Comparison of ENCODE assay signal across 17 cellular contexts in the genomic region with DNA sequence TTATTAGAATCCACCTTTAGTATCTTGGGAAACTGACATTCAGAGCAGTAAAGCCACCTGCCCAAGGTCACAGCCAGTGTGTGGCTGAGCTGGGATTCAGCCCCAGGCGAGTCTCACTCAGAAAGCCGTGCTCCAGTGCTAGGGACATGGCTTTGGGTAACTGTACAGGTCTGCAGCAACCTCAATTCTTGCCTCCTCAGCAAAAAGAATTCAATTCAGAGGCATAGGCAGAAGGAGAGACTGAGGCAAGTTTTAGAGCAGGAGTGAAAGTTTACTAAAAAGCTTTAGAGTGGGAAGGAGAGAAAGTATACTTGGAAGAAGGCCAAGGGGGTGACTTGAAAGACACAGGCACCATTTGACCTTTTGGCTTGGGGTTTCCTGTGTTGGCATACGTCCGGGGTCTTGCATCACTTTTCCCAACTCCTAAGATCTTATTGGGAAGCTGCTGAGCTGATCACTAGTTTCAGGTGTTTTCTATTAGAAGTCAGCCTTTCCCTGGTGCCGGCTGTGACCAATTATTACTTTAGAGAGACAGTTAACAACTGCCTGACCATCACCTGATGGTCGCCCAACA.
DNase-seq lines count a peak whose midpoint lies in the region; ATAC-seq, FAIRE-seq and TF ChIP-seq lines count a peak whose summit lies in the region.
"Had no signal": no experiment of that assay in that cellular context is flagged by ENCODE, and none has a peak within 500 bp of the region (broad histone marks: within the 10 kb centered on the region; RNA-seq: fewer than 3 reads in every experiment).

No MANE protein-coding gene starts in this region.

- no peak overlapping the region for H4K91ac ChIP-seq in trophoblast cell (ENCODE audit: low read depth, low read length)

- ATAC-seq in K562 (no peak), lung (ENCODE audit: insufficient read depth, low FRiP score) (no peak)
- ATAC-seq: GM12878 had no signal

- H4K8ac ChIP-seq in trophoblast cell (ENCODE audit: low read depth, low read length): no peak overlapping the region

- no peak overlapping the region for H3K4me3 Mint-ChIP-seq in activated CD4-positive, alpha-beta T cell treated with anti-CD3 and anti-CD28 coated beads, Interleukin-2, amount 10 ng/mL, durations not matched to agents 7 days and 5 days
- H3K4me3 Mint-ChIP-seq in Calu3 (ENCODE audit: low read depth, unreplicated experiment): no peak overlapping the region
- H3K4me3 Mint-ChIP-seq: CD4-positive, CD25-positive, alpha-beta regulatory T cell; HFFc6 had no signal

- H3K36me3 ChIP-seq in K562 (ENCODE audit: control insufficient read depth, insufficient read depth, low read length) (no peaks in the 10 kb centered on the region), lung (ENCODE audit: control insufficient read depth in 2 of 2, insufficient read depth in 2 of 2, low read length in 2 of 2) (no peaks in the 10 kb centered on the region), trophoblast cell (ENCODE audit: control insufficient read depth in 1 of 2, insufficient read depth in 2 of 2, low read length in 2 of 2) (no peaks in the 10 kb centered on the region)
- H3K36me3 ChIP-seq: BLaER1 treated with 17β-estradiol and CSF1 and Interleukin-3, amounts not matched to agents 10 nM and 100 nM; HAP-1 had no signal

- H4K12ac ChIP-seq in trophoblast cell (ENCODE audit: low read depth, low read length): no peak overlapping the region

- H3K9me1 ChIP-seq in K562 (ENCODE audit: control insufficient read depth, insufficient read depth, low read length): no peaks in the 10 kb centered on the region

- no peak overlapping the region for H2BK5ac ChIP-seq in trophoblast cell (ENCODE audit: low read depth, low read length, poor library complexity)

- peaks cover 24% of the 10 kb centered on the region for H3K4me1 Mint-ChIP-seq in activated CD4-positive, alpha-beta T cell treated with anti-CD3 and anti-CD28 coated beads, Interleukin-2, amount 10 ng/mL, durations not matched to agents 7 days and 5 days
- no peaks in the 10 kb centered on the region for H3K4me1 Mint-ChIP-seq in Calu3 (ENCODE audit: low read depth, unreplicated experiment)

- intact Hi-C loops in K562 (cut with micrococcal nuclease) (no loop called here), Calu3 (cut with micrococcal nuclease; ENCODE audit: unreplicated experiment) (no loop called here)

- H3K27ac ChIP-seq in K562 (ENCODE audit: extremely low read depth, low read depth, low read length): no peak overlapping the region
- no peak overlapping the region for H3K27ac ChIP-seq in lung (ENCODE audit: low read depth in 1 of 2, low read length in 1 of 2)
- no peak overlapping the region for H3K27ac ChIP-seq in trophoblast cell (ENCODE audit: low read depth, low read length)
- H3K27ac ChIP-seq: 22Rv1; BLaER1 treated with 17β-estradiol and CSF1 and Interleukin-3, amounts not matched to agents 10 nM and 100 nM had no signal

- TF ChIP-seq CTCF in HFF-Myc (IDR thresholded peaks at IDR 0.05; ENCODE audit: low read depth, low read length, missing control alignments): no peak
- no peak for TF ChIP-seq CTCF in K562 (IDR thresholded peaks at IDR 0.05 in 2 of 3, conservative IDR thresholded peaks at IDR 0.05 in 1 of 3; ENCODE audit: insufficient read depth in 2 of 3, low read depth in 1 of 3, low read length in 3 of 3)
- no peak for TF ChIP-seq CTCF in lung (IDR thresholded peaks at IDR 0.05; ENCODE audit: control extremely low read depth, extremely low read depth)
- TF ChIP-seq CTCF in Calu3 (IDR thresholded peaks at IDR 0.05; ENCODE audit: unreplicated experiment): no peak

- H2AK5ac ChIP-seq in trophoblast cell (ENCODE audit: low read length): no peak overlapping the region

- H3K79me2 ChIP-seq in K562 (ENCODE audit: control insufficient read depth, insufficient read depth, low read length): no peaks in the 10 kb centered on the region
- H3K79me2 ChIP-seq in trophoblast cell (ENCODE audit: control insufficient read depth, insufficient read depth, low read length, poor library complexity): no peaks in the 10 kb centered on the region

- no peak for FAIRE-seq in K562 (lab: Jason Lieb, UNC)
- FAIRE-seq: GM18507 had no signal

- no peak for DNase-seq in activated CD4-positive, alpha-beta T cell treated with anti-CD3 and anti-CD28 coated beads, Interleukin-2, amount 10 ng/mL, durations not matched to agents 7 days and 5 days
- DNase-seq in activated CD4-positive, alpha-beta T cell treated with anti-CD3 and anti-CD28 coated beads, Interleukin-2, amount 50 U/mL, for 4 hours: no peak
- DNase-seq in HFF-Myc (ENCODE audit: extremely low read depth, low read depth) (peak; percentile 19), K562 (ENCODE audit: extremely low read depth in 1 of 4, low spot score in 3 of 4) (no peak), lung (ENCODE audit: low spot score) (peak; percentile 24), trophoblast cell (no peak), hypothalamus (lab: John Stamatoyannopoulos, UW) (no peak), Calu3 (no peak)
- DNase-seq: CD4-positive, CD25-positive, alpha-beta regulatory T cell; DMS79; GOT3; HFFc6 had no signal

- CTCF ChIA-PET in activated CD4-positive, alpha-beta T cell treated with anti-CD3 and anti-CD28 coated beads, Interleukin-2, amount 10 ng/mL, durations not matched to agents 7 days and 5 days (lab: Charles Lee): no interaction called here
- CTCF ChIA-PET in K562 (lab: Yijun Ruan, JAX; ENCODE audit: low intra/inter-chr PET ratio): no interaction called here
- CTCF ChIA-PET in Calu3 (lab: Charles Lee): no interaction called here

- H4K20me1 ChIP-seq in K562 (replicated peaks; ENCODE audit: control insufficient read depth, insufficient read depth, low read length): 0 out of 2 replicates have a peak, but pooled peaks cover 4% of the 10 kb centered on the region
- H4K20me1 ChIP-seq: BLaER1 treated with 17β-estradiol and CSF1 and Interleukin-3, amounts not matched to agents 10 nM and 100 nM had no signal

- no peak overlapping the region for H3K14ac ChIP-seq in trophoblast cell (ENCODE audit: low read length)

- no peak for TF ChIP-seq POLR2A in K562 (conservative IDR thresholded peaks at IDR 0.05)

- H3K9me3 ChIP-seq in K562 (replicated peaks; ENCODE audit: control insufficient read depth, insufficient read depth, low read depth, low read length) (no peaks in the 10 kb centered on the region; the same call in 1 of the 2 replicates), lung (ENCODE audit: control insufficient read depth in 2 of 2, insufficient read depth in 1 of 2, low read length in 1 of 2) (no peaks in the 10 kb centered on the region), trophoblast cell (ENCODE audit: insufficient read depth, low read depth, low read length) (no peaks in the 10 kb centered on the region)
- H3K9me3 ChIP-seq: BLaER1 treated with 17β-estradiol and CSF1 and Interleukin-3, amounts not matched to agents 10 nM and 100 nM; HAP-1 had no signal

- H3K27me3 ChIP-seq in K562 (ENCODE audit: control insufficient read depth in 2 of 2, insufficient read depth in 2 of 2, low read length in 2 of 2): peaks cover 2 to 34% of the 10 kb centered on the region in 2 experiments; a peak in 3 of 5 replicates
- no peaks in the 10 kb centered on the region for H3K27me3 ChIP-seq in lung (ENCODE audit: control insufficient read depth, insufficient read depth)
- no peaks in the 10 kb centered on the region for H3K27me3 ChIP-seq in trophoblast cell (ENCODE audit: insufficient read depth, low read length)
- H3K27me3 ChIP-seq: BLaER1 treated with 17β-estradiol and CSF1 and Interleukin-3, amounts not matched to agents 10 nM and 100 nM had no signal

- H3K4me3 ChIP-seq in HFF-Myc (replicated peaks; ENCODE audit: low read depth, low read length) (no peak overlapping the region), K562 (no peak overlapping the region), lung (no peak overlapping the region), trophoblast cell (ENCODE audit: low read depth, low read length) (no peak overlapping the region)
- H3K4me3 ChIP-seq: BLaER1 treated with 17β-estradiol and CSF1 and Interleukin-3, amounts not matched to agents 10 nM and 100 nM; GM12878; HAP-1 had no signal

- in situ Hi-C loops in K562 (cut with MboI): no loop called here

- POLR2A ChIA-PET in activated CD4-positive, alpha-beta T cell treated with anti-CD3 and anti-CD28 coated beads, Interleukin-2, amount 10 ng/mL, durations not matched to agents 7 days and 5 days (lab: Charles Lee): no interaction called here
- POLR2A ChIA-PET in K562 (lab: Yijun Ruan, JAX): interaction anchor here (0.9 to 1.4 kb wide), 2 partner anchors 13 to 25 kb away, joined by 3 to 4 read pairs; no protein-coding TSS in a partner anchor

- BruUV-seq in K562 (replicated peaks; lab: Mats Ljungman, UMichigan) (no TSS peak), Calu3 (replicated peaks; lab: Mats Ljungman, UMichigan) (no TSS peak)

- TF ChIP-seq EP300 in K562 (IDR thresholded peaks at IDR 0.05; ENCODE audit: low read length): no peak

- H2BK120ac ChIP-seq in trophoblast cell (ENCODE audit: insufficient read depth, low read length, poor library complexity): no peak overlapping the region

- H3K18ac ChIP-seq in trophoblast cell (ENCODE audit: low read length): no peak overlapping the region

- no peak for TF ChIP-seq RAD21 in K562 (CRISPR knock-in tag; conservative IDR thresholded peaks at IDR 0.05 in 1 of 2, IDR thresholded peaks at IDR 0.05 in 1 of 2)

- H2AFZ ChIP-seq in K562 (ENCODE audit: low read depth, low read length) (no peak overlapping the region), trophoblast cell (ENCODE audit: insufficient read depth, low read length, poor library complexity) (no peak overlapping the region)

- peak overlapping the region; percentile 5 for H3K27ac Mint-ChIP-seq in activated CD4-positive, alpha-beta T cell treated with anti-CD3 and anti-CD28 coated beads, Interleukin-2, amount 10 ng/mL, durations not matched to agents 7 days and 5 days
- H3K27ac Mint-ChIP-seq in Calu3 (ENCODE audit: unreplicated experiment): no peak overlapping the region
- H3K27ac Mint-ChIP-seq: CD4-positive, CD25-positive, alpha-beta regulatory T cell; HFFc6 had no signal

- H3K9me3 Mint-ChIP-seq in activated CD4-positive, alpha-beta T cell treated with anti-CD3 and anti-CD28 coated beads, Interleukin-2, amount 10 ng/mL, durations not matched to agents 7 days and 5 days: peaks cover 2% of the 10 kb centered on the region
- no peaks in the 10 kb centered on the region for H3K9me3 Mint-ChIP-seq in Calu3 (ENCODE audit: low read depth, unreplicated experiment)
- H3K9me3 Mint-ChIP-seq: CD4-positive, CD25-positive, alpha-beta regulatory T cell had no signal

- no peaks in the 10 kb centered on the region for H3K36me3 Mint-ChIP-seq in activated CD4-positive, alpha-beta T cell treated with anti-CD3 and anti-CD28 coated beads, Interleukin-2, amount 10 ng/mL, durations not matched to agents 7 days and 5 days (ENCODE audit: low read depth)
- H3K36me3 Mint-ChIP-seq in Calu3 (ENCODE audit: insufficient read depth, unreplicated experiment): no peaks in the 10 kb centered on the region
- H3K36me3 Mint-ChIP-seq: CD4-positive, CD25-positive, alpha-beta regulatory T cell had no signal

- 6% methylated on average over 6 of the region's 6 CpGs for WGBS in K562 (ENCODE audit: insufficient coverage, low coverage, missing lambda C conversion rate)
- WGBS in lung, 2 donors: 52 to 66% methylated on average over 6 of the region's 6 CpGs
- WGBS in trophoblast cell (ENCODE audit: extremely low coverage, insufficient coverage, insufficient read length): no CpG with 5 or more reads among the region's 6 CpGs

- no peak overlapping the region for H3K4ac ChIP-seq in trophoblast cell (ENCODE audit: low read depth, low read length)

- no peak overlapping the region for H3K23ac ChIP-seq in trophoblast cell (ENCODE audit: low read length)

- H3K27me3 Mint-ChIP-seq in activated CD4-positive, alpha-beta T cell treated with anti-CD3 and anti-CD28 coated beads, Interleukin-2, amount 10 ng/mL, durations not matched to agents 7 days and 5 days: no peaks in the 10 kb centered on the region
- peaks cover 71% of the 10 kb centered on the region for H3K27me3 Mint-ChIP-seq in Calu3 (ENCODE audit: unreplicated experiment)

- H2BK12ac ChIP-seq in trophoblast cell (ENCODE audit: low read length): no peak overlapping the region

- H3K4me1 ChIP-seq in K562 (replicated peaks in 1 of 2; ENCODE audit: control insufficient read depth in 2 of 2, insufficient read depth in 2 of 2, low read length in 2 of 2): peaks cover 19 to 23% of the 10 kb centered on the region in 2 experiments
- no peaks in the 10 kb centered on the region for H3K4me1 ChIP-seq in lung (ENCODE audit: control insufficient read depth in 2 of 2, insufficient read depth in 2 of 2, low read length in 2 of 2)
- H3K4me1 ChIP-seq in trophoblast cell (ENCODE audit: control insufficient read depth in 1 of 2, insufficient read depth in 2 of 2, low read length in 2 of 2): no peaks in the 10 kb centered on the region
- H3K4me1 ChIP-seq: HAP-1 had no signal

- H3K9ac ChIP-seq in K562 (ENCODE audit: insufficient read depth in 1 of 2, low read depth in 2 of 2, low read length in 2 of 2) (no peak overlapping the region), trophoblast cell (ENCODE audit: low read length) (no peak overlapping the region)
- H3K9ac ChIP-seq: BLaER1 treated with 17β-estradiol and CSF1 and Interleukin-3, amounts not matched to agents 10 nM and 100 nM had no signal

- no peaks in the 10 kb centered on the region for H3K79me1 ChIP-seq in trophoblast cell (ENCODE audit: low read length)

- no peak overlapping the region for H3K4me2 ChIP-seq in K562 (ENCODE audit: insufficient read depth, low read length)
- H3K4me2 ChIP-seq in trophoblast cell (ENCODE audit: low read length): no peak overlapping the region

Comparison
In these comparisons a context has a peak if more than half of its experiments do, and no peak if none do; other contexts are left out.
1. DNase-seq: peak in HFF-Myc (single experiment) and lung (single experiment); none in activated CD4-positive, alpha-beta T cell treated with anti-CD3 and anti-CD28 coated beads, Interleukin-2, amount 10 ng/mL, durations not matched to agents 7 days and 5 days (single experiment), activated CD4-positive, alpha-beta T cell treated with anti-CD3 and anti-CD28 coated beads, Interleukin-2, amount 50 U/mL, for 4 hours (0 of 2), K562 (0 of 4), trophoblast cell (0 of 2), hypothalamus (0 of 51) and Calu3 (single experiment).